ENCODE assay signal across 9 cellular contexts in genomic region chr11:66045177-66045639, GRCh38. TPM values are rescaled to one million over a fixed set of nuclear protein-coding genes. Genes with fewer than 3 reads are reported as not detected.
A peak's percentile ranks its signal among the peaks of the same experiment; 100 is the strongest.
DNase-seq lines count a peak whose midpoint lies in the region; FAIRE-seq and TF ChIP-seq lines count a peak whose summit lies in the region.
"Had no signal": no experiment of that assay in that cellular context is flagged by ENCODE, and none has a peak within 500 bp of the region (broad histone marks: within the 10 kb centered on the region; RNA-seq: fewer than 3 reads in every experiment).

No MANE protein-coding gene starts in this region.

- H3K27ac ChIP-seq in SJSA1 (no peak overlapping the region), substantia nigra (ENCODE audit: low read depth, low read length, poor library complexity, severe bottlenecking) (no peak overlapping the region)

- peak; percentile 73 for FAIRE-seq in GM18507 (lab: Jason Lieb, UNC)

- peaks cover 10% of the 10 kb centered on the region for H3K9me3 ChIP-seq in SJSA1 (replicated peaks)

- H3K27me3 ChIP-seq in SJSA1 (replicated peaks) = no peaks in the 10 kb centered on the region

- H3K36me3 ChIP-seq in SJSA1 = no peaks in the 10 kb centered on the region

- H3K4me3 ChIP-seq in SJSA1 (no peak overlapping the region), fibroblast of villous mesenchyme (ENCODE audit: low read depth, low read length) (no peak overlapping the region)

- peaks cover 8% of the 10 kb centered on the region for H3K4me1 ChIP-seq in SJSA1 (replicated peaks)

- peak; percentile 96 for TF ChIP-seq CTCF in fibroblast of villous mesenchyme (IDR thresholded peaks at IDR 0.05; ENCODE audit: insufficient read depth, low read depth, low read length)

- DNase-seq in 8988T = peak; percentile 99
- peak; percentile 62 for DNase-seq in GM18507 (ENCODE audit: extremely low spot score, insufficient read length, low read depth)
- peak; percentile 77 for DNase-seq in LoVo (ENCODE audit: low spot score)
- DNase-seq in SJSA1 (ENCODE audit: low read depth in 1 of 2, low spot score in 2 of 2) = peak; percentile 75 to 92
- DNase-seq in activated effector memory CD4-positive, alpha-beta T cell treated with Interleukin-2 at 50 U/mL for 16 hours = peak; percentile 72
- DNase-seq in fibroblast of villous mesenchyme (ENCODE audit: low read depth) = peak; percentile 80
- DNase-seq in occipital lobe (lab: John Stamatoyannopoulos, UW) = peak; percentile 45
- peak in 45 of 49 donors; percentile 11 to 85 (median 60) for DNase-seq in substantia nigra (lab: John Stamatoyannopoulos, UW)

RNA-seq across cellular contexts. Expression of gene GAL3ST3, which starts 3.8 kb away (rescaled TPM):
- total RNA-seq in SJSA1 (2014; rRNA removed; shearing (Covaris generic)) = not detected in 2 replicates
- total RNA-seq in fibroblast of villous mesenchyme = under 0.01 TPM in 1 of 2 replicates, not detected in the other
- total RNA-seq in occipital lobe = 14.0 TPM

RNA-seq across cellular contexts. Expression of gene SF3B2, which starts 7.0 kb away (rescaled TPM):
- total RNA-seq in SJSA1 (2014; rRNA removed; shearing (Covaris generic)) = 334 and 353 TPM in 2 replicates
- total RNA-seq in fibroblast of villous mesenchyme = 130 and 151 TPM in 2 replicates
- total RNA-seq in occipital lobe = 88.6 TPM

RNA-seq across cellular contexts. Expression of gene CATSPER1, which starts 18.9 kb away (rescaled TPM):
- 0.50 and 1.4 TPM in 2 replicates for total RNA-seq in SJSA1 (2014; rRNA removed; shearing (Covaris generic))
- total RNA-seq in fibroblast of villous mesenchyme = under 0.01 and 0.43 TPM in 2 replicates
- total RNA-seq in occipital lobe = not detected
- total RNA-seq: urinary bladder had no signal

RNA-seq across cellular contexts. Expression of gene PACS1, which starts 24.9 kb away (rescaled TPM):
- 28.5 and 37.1 TPM in 2 replicates for total RNA-seq in SJSA1 (2014; rRNA removed; shearing (Covaris generic))
- 36.7 and 41.2 TPM in 2 replicates for total RNA-seq in fibroblast of villous mesenchyme
- 34.5 TPM for total RNA-seq in occipital lobe

RNA-seq across cellular contexts. Expression of gene CST6, which starts 33.4 kb away (rescaled TPM):
- total RNA-seq in SJSA1 (2014; rRNA removed; shearing (Covaris generic)) = not detected in 2 replicates
- under 0.01 TPM in 1 of 2 replicates, not detected in the other for total RNA-seq in fibroblast of villous mesenchyme
- total RNA-seq in occipital lobe = not detected

Comparison
In these comparisons a context has a peak if more than half of its experiments do, and no peak if none do; other contexts are left out.
1. DNase-seq: peak in every context shown above with its lines; median percentile 99 in 8988T; 84 in SJSA1; 80 in fibroblast of villous mesenchyme; 77 in LoVo; 72 in activated effector memory CD4-positive, alpha-beta T cell treated with Interleukin-2 at 50 U/mL for 16 hours; 62 in GM18507; 60 in substantia nigra; 45 in occipital lobe.
2. RNA of gene GAL3ST3, which starts 3.8 kb away (total RNA-seq): 14.0 TPM in occipital lobe (single experiment); not detected in SJSA1 and under 0.01 TPM in fibroblast of villous mesenchyme; every median in the first group is over 10 times any median in the second.